17 cellular contexts compared by ENCODE assay signal in the genomic region with DNA sequence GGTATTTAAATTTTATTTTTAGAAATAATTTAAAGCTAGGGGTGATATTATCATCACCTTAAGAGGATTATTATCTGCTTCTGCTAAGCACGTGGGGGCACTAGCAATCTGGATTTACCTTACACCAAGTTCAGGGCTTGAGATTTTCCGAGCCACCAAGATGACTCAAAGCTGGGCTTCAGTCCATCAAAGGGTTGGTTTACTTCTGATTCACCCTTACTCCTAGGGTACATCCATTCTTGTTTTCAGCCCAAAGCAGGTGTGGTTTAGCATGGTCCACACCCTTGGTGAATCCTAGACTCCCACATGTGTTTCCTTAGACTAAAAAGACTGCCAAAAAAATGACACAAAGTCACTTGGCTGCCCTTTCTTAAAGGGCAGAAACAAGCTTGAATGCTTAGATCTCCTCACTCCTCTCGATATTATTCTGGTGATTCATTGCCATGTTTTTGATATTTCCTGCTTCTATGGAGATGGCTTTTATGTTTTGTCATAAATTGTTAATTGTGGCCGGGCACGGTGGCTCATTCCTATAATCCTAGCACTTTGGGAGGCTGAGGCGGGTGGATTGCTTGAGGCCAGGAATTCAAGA. TPM values are rescaled to one million over a fixed set of nuclear protein-coding genes. Genes with fewer than 3 reads are reported as not detected.
DNase-seq lines count a peak whose midpoint lies in the region; ATAC-seq, FAIRE-seq and TF ChIP-seq lines count a peak whose summit lies in the region.
"Had no signal": no experiment of that assay in that cellular context is flagged by ENCODE, and none has a peak within 500 bp of the region (broad histone marks: within the 10 kb centered on the region; RNA-seq: fewer than 3 reads in every experiment).

No MANE protein-coding gene starts in this region.

- peaks cover 9% of the 10 kb centered on the region for H3K9me3 Mint-ChIP-seq in activated naive CD4-positive, alpha-beta T cell treated with anti-CD3 and anti-CD28 coated beads, Interleukin-2, amount 10 ng/mL, durations not matched to agents 7 days and 5 days

- H3K27ac ChIP-seq in keratinocyte (ENCODE audit: control insufficient read depth, insufficient read depth, low read length) (peak overlapping the region; percentile 37), gastroesophageal sphincter (no peak overlapping the region)
- H3K27ac ChIP-seq: body of pancreas, neutrophil had no signal

- H3K27me3 ChIP-seq in keratinocyte (ENCODE audit: control insufficient read depth, extremely low read depth, insufficient read depth, low read length), result no peaks in the 10 kb centered on the region
- H3K27me3 ChIP-seq in gastroesophageal sphincter, result no peaks in the 10 kb centered on the region
- H3K27me3 ChIP-seq: body of pancreas, neutrophil had no signal

- no peaks in the 10 kb centered on the region for H3K9me1 ChIP-seq in keratinocyte (ENCODE audit: control insufficient read depth, extremely low read depth, insufficient read depth, low read length)

- TF ChIP-seq CTCF in AG10803 (conservative IDR thresholded peaks at IDR 0.05; ENCODE audit: low read length) (no peak), keratinocyte (optimal IDR thresholded peaks at IDR 0.05 in 1 of 3, IDR thresholded peaks at IDR 0.05 in 1 of 3, conservative IDR thresholded peaks at IDR 0.05 in 1 of 3; ENCODE audit: extremely low read depth in 1 of 3, insufficient read depth in 2 of 3, low read length in 3 of 3) (peak in 2 of 3 experiments; percentile 21 to 54), gastroesophageal sphincter (IDR thresholded peaks at IDR 0.05) (no peak)

- no peaks in the 10 kb centered on the region for H3K79me2 ChIP-seq in keratinocyte (ENCODE audit: control insufficient read depth, insufficient read depth, low read length)

- TF ChIP-seq POLR2A in gastroesophageal sphincter (IDR thresholded peaks at IDR 0.05), result no peak

- no peak overlapping the region for H3K4me3 Mint-ChIP-seq in activated naive CD4-positive, alpha-beta T cell treated with anti-CD3 and anti-CD28 coated beads, Interleukin-2, amount 10 ng/mL, durations not matched to agents 7 days and 5 days
- H3K4me3 Mint-ChIP-seq: CD4-positive, alpha-beta memory T cell; stimulated activated memory B cell treated with anti-CD40 and anti-IgM and Interleukin-4, amounts not matched to agents 10 μg/mL and 1 μg/mL and 100 μg/mL, for 72 hours had no signal

- no peaks in the 10 kb centered on the region for H3K9me3 ChIP-seq in keratinocyte (ENCODE audit: control insufficient read depth, low read depth, low read length)
- peaks cover 0 to 6% (median 0%) of the 10 kb centered on the region in 3 donors for H3K9me3 ChIP-seq in gastroesophageal sphincter
- H3K9me3 ChIP-seq: body of pancreas, neutrophil had no signal

- H3K27me3 Mint-ChIP-seq in activated naive CD4-positive, alpha-beta T cell treated with anti-CD3 and anti-CD28 coated beads, Interleukin-2, amount 10 ng/mL, durations not matched to agents 7 days and 5 days, result peaks cover 29% of the 10 kb centered on the region

- no peaks in the 10 kb centered on the region for H3K36me3 ChIP-seq in keratinocyte (ENCODE audit: control insufficient read depth in 2 of 2, extremely low read depth in 1 of 2, insufficient read depth in 2 of 2, low read length in 2 of 2)
- no peaks in the 10 kb centered on the region for H3K36me3 ChIP-seq in gastroesophageal sphincter
- H3K36me3 ChIP-seq: neutrophil had no signal

- peak overlapping the region; percentile 10 for H3K4me2 ChIP-seq in keratinocyte (ENCODE audit: control insufficient read depth, extremely low read depth, insufficient read depth, low read depth, low read length)

- CTCF ChIA-PET in activated naive CD4-positive, alpha-beta T cell treated with anti-CD3 and anti-CD28 coated beads, Interleukin-2, amount 10 ng/mL, durations not matched to agents 7 days and 5 days (lab: Charles Lee), result no interaction called here

- 23 to 32% methylated on average over 3 to 4 of the region's 6 CpGs for WGBS in gastroesophageal sphincter (ENCODE audit: low coverage in 1 of 2), 2 donors

- H3K36me3 Mint-ChIP-seq in activated naive CD4-positive, alpha-beta T cell treated with anti-CD3 and anti-CD28 coated beads, Interleukin-2, amount 10 ng/mL, durations not matched to agents 7 days and 5 days, result peaks cover 1% of the 10 kb centered on the region
- H3K36me3 Mint-ChIP-seq: CD4-positive, alpha-beta memory T cell; stimulated activated memory B cell treated with anti-CD40 and anti-IgM and Interleukin-4, amounts not matched to agents 10 μg/mL and 1 μg/mL and 100 μg/mL, for 72 hours had no signal

- ATAC-seq in GM19328 (IDR thresholded peaks at IDR 0.05; ENCODE audit: unreplicated experiment), result no peak
- ATAC-seq in gastroesophageal sphincter, result no peak
- ATAC-seq: body of pancreas; stimulated activated memory B cell treated with anti-CD40 and anti-IgM and Interleukin-4, amounts not matched to agents 10 μg/mL and 1 μg/mL and 100 μg/mL, for 72 hours had no signal

- H4K20me1 ChIP-seq in keratinocyte (ENCODE audit: control insufficient read depth, extremely low read depth, insufficient read depth, low read length), result no peaks in the 10 kb centered on the region

- H3K4me3 ChIP-seq in AG10803 (ENCODE audit: low read length), result no peak overlapping the region
- H3K4me3 ChIP-seq in keratinocyte (ENCODE audit: control insufficient read depth in 2 of 3, extremely low read depth in 1 of 3, insufficient read depth in 2 of 3, low read depth in 1 of 3, low read length in 3 of 3), result no peak overlapping the region
- H3K4me3 ChIP-seq in gastroesophageal sphincter, result no peak overlapping the region
- H3K4me3 ChIP-seq: body of pancreas had no signal

- TF ChIP-seq EP300 in gastroesophageal sphincter (IDR thresholded peaks at IDR 0.05), result no peak

- dilution Hi-C loops in keratinocyte (cut with MboI; ENCODE audit: extremely low pct_ligation_motif_present, low sequenced_read_pairs), result no loop called here

- FAIRE-seq in keratinocyte (lab: Jason Lieb, UNC), result peak; percentile 98

- H3K4me1 ChIP-seq in keratinocyte (ENCODE audit: control insufficient read depth, extremely low read depth, insufficient read depth, low read length), result peaks cover 11% of the 10 kb centered on the region
- H3K4me1 ChIP-seq in gastroesophageal sphincter, result no peaks in the 10 kb centered on the region
- H3K4me1 ChIP-seq: body of pancreas had no signal

- DNase-seq in AG10803 (ENCODE audit: low read depth), result peak; percentile 96
- peak; percentile 98 for DNase-seq in HT1080 (ENCODE audit: low read depth)
- DNase-seq in astrocyte of the hippocampus (ENCODE audit: low read depth, low spot score), result peak; percentile 88
- peak; percentile 90 for DNase-seq in keratinocyte (ENCODE audit: low read depth, low spot score)
- no peak for DNase-seq in activated naive CD4-positive, alpha-beta T cell treated with anti-CD3 and anti-CD28 coated beads, Interleukin-2, amount 10 ng/mL, durations not matched to agents 7 days and 5 days
- DNase-seq in nucleus accumbens (lab: John Stamatoyannopoulos, UW), result no peak
- DNase-seq: body of pancreas; CD4-positive, alpha-beta memory T cell; H7; KBM-7; NCI-H2081; OCI-M1 had no signal

- peaks cover 9% of the 10 kb centered on the region for H3K4me1 Mint-ChIP-seq in activated naive CD4-positive, alpha-beta T cell treated with anti-CD3 and anti-CD28 coated beads, Interleukin-2, amount 10 ng/mL, durations not matched to agents 7 days and 5 days
- H3K4me1 Mint-ChIP-seq: stimulated activated memory B cell treated with anti-CD40 and anti-IgM and Interleukin-4, amounts not matched to agents 10 μg/mL and 1 μg/mL and 100 μg/mL, for 72 hours had no signal

- H2AFZ ChIP-seq in keratinocyte (ENCODE audit: control insufficient read depth, low read length), result no peak overlapping the region

- no peak overlapping the region for H3K9ac ChIP-seq in keratinocyte (ENCODE audit: control insufficient read depth, extremely low read depth, insufficient read depth, low read length)

- H3K27ac Mint-ChIP-seq in activated naive CD4-positive, alpha-beta T cell treated with anti-CD3 and anti-CD28 coated beads, Interleukin-2, amount 10 ng/mL, durations not matched to agents 7 days and 5 days, result no peak overlapping the region
- H3K27ac Mint-ChIP-seq: CD4-positive, alpha-beta memory T cell; stimulated activated memory B cell treated with anti-CD40 and anti-IgM and Interleukin-4, amounts not matched to agents 10 μg/mL and 1 μg/mL and 100 μg/mL, for 72 hours had no signal

RNA-seq across cellular contexts. Expression of a gene that starts 9.8 kb away (rescaled TPM):
- total RNA-seq in HT1080 (2014; rRNA removed; shearing (Covaris generic)), result not detected in 2 replicates
- not detected in 2 replicates for polyA plus RNA-seq in HT1080 (2015; cell fraction: cytosol; rRNA removed)
- not detected in 2 replicates for polyA plus RNA-seq in HT1080 (2015; cell fraction: nucleus; rRNA removed)
- polyA plus RNA-seq in keratinocyte, result not detected in 3 replicates
- polyA plus RNA-seq in keratinocyte (2011; ENCODE audit: low read depth), result not detected
- polyA plus RNA-seq in keratinocyte (2011; cell fraction: cytosol; rRNA removed), result not detected in 2 replicates
- polyA plus RNA-seq in keratinocyte (2011; cell fraction: nucleus; rRNA removed), result not detected in 2 replicates
- polyA plus RNA-seq in keratinocyte (2012; ENCODE audit: low replicate concordance), result not detected in 2 replicates
- polyA minus RNA-seq in keratinocyte, result not detected in 3 replicates
- polyA minus RNA-seq in keratinocyte (2011; cell fraction: cytosol; rRNA and poly(A)+ RNA removed), result not detected
- not detected in 2 replicates for polyA minus RNA-seq in keratinocyte (2011; cell fraction: nucleus; rRNA and poly(A)+ RNA removed)
- not detected for total RNA-seq in gastroesophageal sphincter
- total RNA-seq: body of pancreas; CD4-positive, alpha-beta memory T cell; H7; liver had no signal
- polyA plus RNA-seq: CD4-positive, alpha-beta memory T cell; liver had no signal

Comparison
In these comparisons a context has a peak if more than half of its experiments do, and no peak if none do; other contexts are left out.
1. DNase-seq: peak in AG10803 (single experiment), HT1080 (single experiment), astrocyte of the hippocampus (single experiment) and keratinocyte (single experiment); none in activated naive CD4-positive, alpha-beta T cell treated with anti-CD3 and anti-CD28 coated beads, Interleukin-2, amount 10 ng/mL, durations not matched to agents 7 days and 5 days (single experiment) and nucleus accumbens (0 of 56).
2. CTCF ChIP-seq: peak in keratinocyte (2 of 3); none in AG10803 (single experiment) and gastroesophageal sphincter (0 of 4).